9 cellular contexts compared by ENCODE assay signal in genomic region chr1:29122662-29122986, GRCh38. TPM values are rescaled to one million over a fixed set of nuclear protein-coding genes. Genes with fewer than 3 reads are reported as not detected.
A peak's percentile ranks its signal among the peaks of the same experiment; 100 is the strongest.
DNase-seq lines count a peak whose midpoint lies in the region; ATAC-seq and TF ChIP-seq lines count a peak whose summit lies in the region.
"Had no signal": no experiment of that assay in that cellular context is flagged by ENCODE, and none has a peak within 500 bp of the region (broad histone marks: within the 10 kb centered on the region; RNA-seq: fewer than 3 reads in every experiment).

No MANE protein-coding gene starts in this region.

- TF ChIP-seq POLR2A in lower leg skin (IDR thresholded peaks at IDR 0.05) = no peak

- peak; percentile 35 for ATAC-seq in upper lobe of right lung

- 0 to 7% methylated on average over 22 to 34 of the region's 34 CpGs for WGBS in lower leg skin, 2 donors

- intact Hi-C loops in lower leg skin (cut with DNase I; ENCODE audit: low total_unique reads) = no loop called here
- intact Hi-C loops in upper lobe of right lung (cut with DNase I) = no loop called here

- H3K4me3 ChIP-seq in lower leg skin (ENCODE audit: low read depth, poor library complexity, severe bottlenecking) (peak overlapping the region; percentile 48), upper lobe of right lung (peak overlapping the region; percentile 63)

- peaks cover 16% of the 10 kb centered on the region for H3K27me3 ChIP-seq in upper lobe of right lung

- no peaks in the 10 kb centered on the region for H3K9me3 ChIP-seq in upper lobe of right lung

- peaks cover 7% of the 10 kb centered on the region for H3K36me3 ChIP-seq in upper lobe of right lung

- TF ChIP-seq CTCF in lower leg skin (IDR thresholded peaks at IDR 0.05) (no peak), upper lobe of right lung (IDR thresholded peaks at IDR 0.05) (no peak)

- H3K27ac ChIP-seq in upper lobe of right lung = peak overlapping the region; percentile 79

- DNase-seq in activated CD4-positive, alpha-beta T cell treated with anti-CD3 and anti-CD28 coated beads, Interleukin-2, amount 50 U/mL, for 48 hours = peak; percentile 26 to 28
- DNase-seq in activated CD4-positive, alpha-beta T cell treated with anti-CD3 and anti-CD28 coated beads for 4 hours = no peak
- peak; percentile 71 for DNase-seq in dedifferentiated amniotic fluid mesenchymal stem cell (ENCODE audit: extremely low spot score)
- peak; percentile 43 to 95 for DNase-seq in lower leg skin (ENCODE audit: low spot score in 2 of 2)
- DNase-seq in upper lobe of right lung = peak; percentile 70
- no peak for DNase-seq in NCI-H82 (lab: John Stamatoyannopoulos, UW)
- DNase-seq in NCI-H1694 treated with DMSO at 0.1 percent for 48 hours (lab: John Stamatoyannopoulos, UW) = no peak
- no peak for DNase-seq in hippocampal formation (lab: John Stamatoyannopoulos, UW)

- peaks cover 18% of the 10 kb centered on the region for H3K4me1 ChIP-seq in upper lobe of right lung

RNA-seq across cellular contexts. Expression of gene TMEM200B, which starts 1.1 kb away (rescaled TPM):
- total RNA-seq in lower leg skin = 1 to 10 TPM; 2.1 to 7.7 (median 4.5) TPM
- 8.7 TPM for total RNA-seq in upper lobe of right lung
- total RNA-seq: CD4-positive, CD25-positive, alpha-beta regulatory T cell had no signal

RNA-seq across cellular contexts. Expression of gene SRSF4, which starts 59.1 kb away (rescaled TPM):
- total RNA-seq in lower leg skin (10 to 100 TPM; 47.3 to 89.4 (median 58.5) TPM), upper lobe of right lung (89.0 TPM)

Comparison
In these comparisons a context has a peak if more than half of its experiments do, and no peak if none do; other contexts are left out.
1. DNase-seq: peak in activated CD4-positive, alpha-beta T cell treated with anti-CD3 and anti-CD28 coated beads, Interleukin-2, amount 50 U/mL, for 48 hours (2 of 2), dedifferentiated amniotic fluid mesenchymal stem cell (single experiment), lower leg skin (2 of 2) and upper lobe of right lung (single experiment); none in activated CD4-positive, alpha-beta T cell treated with anti-CD3 and anti-CD28 coated beads for 4 hours (0 of 2), NCI-H82 (single experiment), NCI-H1694 treated with DMSO at 0.1 percent for 48 hours (single experiment) and hippocampal formation (0 of 2).